In the genomic region with DNA sequence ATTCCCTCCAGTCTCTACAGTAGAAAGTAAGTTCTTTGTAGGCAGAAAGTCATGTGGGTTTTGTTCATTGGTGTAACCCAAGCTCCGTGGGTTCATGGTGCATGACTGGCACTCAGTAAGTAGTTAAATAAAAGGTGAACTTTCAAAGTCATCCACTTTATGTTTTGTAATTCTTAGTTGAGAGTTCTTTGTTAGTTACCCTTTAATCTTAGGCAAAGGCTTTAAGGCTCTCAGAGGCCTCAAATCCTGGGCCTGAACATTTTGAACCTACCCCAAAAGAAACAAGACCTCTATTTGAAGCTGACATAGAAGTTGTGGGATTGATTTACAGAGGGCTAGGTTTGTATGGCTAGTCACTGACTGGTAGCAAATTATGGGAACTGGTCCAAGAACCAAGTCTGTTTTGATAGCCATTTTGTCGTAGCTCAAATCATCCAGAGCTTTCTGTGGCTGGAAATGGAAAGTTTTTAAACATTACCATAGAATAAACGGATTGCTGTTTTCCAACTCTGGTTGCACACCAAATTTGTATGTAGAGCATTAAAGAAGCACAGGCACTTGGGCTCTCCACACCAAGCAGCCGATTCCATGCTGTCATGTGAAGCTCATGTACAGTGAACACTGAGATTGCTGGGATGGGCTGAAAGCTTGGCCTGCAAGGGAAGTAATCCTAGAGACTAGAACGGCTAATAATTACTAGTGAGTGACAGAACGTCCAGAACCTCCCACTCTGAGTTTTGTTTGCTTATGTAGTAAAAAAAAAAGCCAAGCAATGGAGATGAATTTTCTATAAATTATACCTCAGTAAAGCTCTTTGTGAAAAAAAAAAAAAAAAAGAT, we compare ENCODE assay signal across 17 cellular contexts. TPM values are rescaled to one million over a fixed set of nuclear protein-coding genes. Genes with fewer than 3 reads are reported as not detected.
A peak's percentile ranks its signal among the peaks of the same experiment; 100 is the strongest.
DNase-seq lines count a peak whose midpoint lies in the region; ATAC-seq, FAIRE-seq and TF ChIP-seq lines count a peak whose summit lies in the region.
"Had no signal": no experiment of that assay in that cellular context is flagged by ENCODE, and none has a peak within 500 bp of the region (broad histone marks: within the 10 kb centered on the region; RNA-seq: fewer than 3 reads in every experiment).

No MANE protein-coding gene starts in this region.

- TF ChIP-seq POLR2A in H54 (IDR thresholded peaks at IDR 0.05; ENCODE audit: low read depth, low read length): no peak

- H3K27me3 Mint-ChIP-seq in central memory CD8-positive, alpha-beta T cell: no peaks in the 10 kb centered on the region
- H3K27me3 Mint-ChIP-seq in naive thymus-derived CD4-positive, alpha-beta T cell: no peaks in the 10 kb centered on the region
- H3K27me3 Mint-ChIP-seq: progenitor cell of endocrine pancreas had no signal

- POLR2A ChIA-PET in naive thymus-derived CD4-positive, alpha-beta T cell (lab: Charles Lee): interaction anchor here (0.6 kb wide), 1 partner anchor 55 kb away, joined by 3 read pairs; no protein-coding TSS in a partner anchor

- DNase-seq in LNCaP clone FGC (ENCODE audit: low read depth): peak; percentile 14
- no peak for DNase-seq in central memory CD8-positive, alpha-beta T cell (ENCODE audit: low spot score in 2 of 2)
- DNase-seq in naive thymus-derived CD4-positive, alpha-beta T cell: no peak
- DNase-seq in activated gamma-delta T cell (lab: John Stamatoyannopoulos, UW): no peak
- DNase-seq in stimulated activated CD4-positive, alpha-beta T cell treated with anti-CD3 and anti-CD28 coated beads, Interleukin-1b, Interleukin-23, amount 100 ng/mL, for 48 hours: no peak
- no peak for DNase-seq in H54 (ENCODE audit: insufficient read length, low spot score)
- no peak for DNase-seq in pancreas
- DNase-seq: activated CD4-positive, alpha-beta T cell treated with anti-CD3 and anti-CD28 coated beads, Interleukin-2, amount 50 U/mL, for 1 hour; H9; left lung; NCI-H2171 treated with DMSO at 0.1 percent for 48 hours; stimulated activated CD4-positive, alpha-beta T cell treated with anti-CD3 and anti-CD28 coated beads, Interleukin-2, amount 100 ng/mL, for 48 hours had no signal

- CTCF ChIA-PET in naive thymus-derived CD4-positive, alpha-beta T cell (lab: Charles Lee): interaction anchor here (1.0 kb wide), 1 partner anchor 87 kb away, joined by 3 read pairs; no protein-coding TSS in a partner anchor

- H3K9me3 Mint-ChIP-seq in central memory CD8-positive, alpha-beta T cell: no peaks in the 10 kb centered on the region
- no peaks in the 10 kb centered on the region for H3K9me3 Mint-ChIP-seq in naive thymus-derived CD4-positive, alpha-beta T cell
- H3K9me3 Mint-ChIP-seq: H9 had no signal

- H3K9me3 ChIP-seq in naive thymus-derived CD4-positive, alpha-beta T cell (ENCODE audit: control insufficient read depth in 2 of 3, low read length in 3 of 3): no peaks in the 10 kb centered on the region
- no peaks in the 10 kb centered on the region for H3K9me3 ChIP-seq in pancreas
- H3K9me3 ChIP-seq: BLaER1, left lung had no signal

- no peak overlapping the region for H3K4me3 Mint-ChIP-seq in central memory CD8-positive, alpha-beta T cell
- H3K4me3 Mint-ChIP-seq in naive thymus-derived CD4-positive, alpha-beta T cell: no peak overlapping the region
- H3K4me3 Mint-ChIP-seq: H9 had no signal

- FAIRE-seq in H54 (lab: Jason Lieb, UNC): no peak
- no peak for FAIRE-seq in pancreas (lab: Jason Lieb, UNC)

- ATAC-seq in central memory CD8-positive, alpha-beta T cell (replicated peaks; ENCODE audit: extremely low read depth, poor library complexity, severe bottlenecking): no peak
- no peak for ATAC-seq in naive thymus-derived CD4-positive, alpha-beta T cell
- ATAC-seq in pancreas: no peak
- ATAC-seq: left lung had no signal

- H3K4me1 Mint-ChIP-seq in central memory CD8-positive, alpha-beta T cell: no peaks in the 10 kb centered on the region
- peaks cover 0 to 6% (median 0%) of the 10 kb centered on the region in 7 donors for H3K4me1 Mint-ChIP-seq in naive thymus-derived CD4-positive, alpha-beta T cell

- H3K27ac Mint-ChIP-seq in central memory CD8-positive, alpha-beta T cell (ENCODE audit: low read depth): peak overlapping the region; percentile 70
- peak overlapping the region in 6 of 9 donors; percentile 48 to 81 (median 65) for H3K27ac Mint-ChIP-seq in naive thymus-derived CD4-positive, alpha-beta T cell
- H3K27ac Mint-ChIP-seq: progenitor cell of endocrine pancreas had no signal

- H3K4me3 ChIP-seq in LNCaP clone FGC (ENCODE audit: low read depth, low read length): no peak overlapping the region
- no peak overlapping the region for H3K4me3 ChIP-seq in naive thymus-derived CD4-positive, alpha-beta T cell (ENCODE audit: low read length)
- H3K4me3 ChIP-seq in pancreas: no peak overlapping the region
- H3K4me3 ChIP-seq: BLaER1, left lung had no signal

- H3K27ac ChIP-seq in 22Rv1 (0 out of 2 replicates have a peak overlapping the region, but pooled peaks have one; percentile 15), pancreas (no peak overlapping the region)
- no peak overlapping the region for H3K27ac ChIP-seq in naive thymus-derived CD4-positive, alpha-beta T cell (ENCODE audit: low read depth, low read length)
- H3K27ac ChIP-seq: BLaER1, HL-60, left lung had no signal

- TF ChIP-seq CTCF in 22Rv1 (IDR thresholded peaks at IDR 0.05) (no peak), LNCaP clone FGC (IDR thresholded peaks at IDR 0.05; ENCODE audit: control insufficient read depth, extremely low read depth, insufficient read depth) (no peak), pancreas (IDR thresholded peaks at IDR 0.05) (no peak)

- peaks cover 19% of the 10 kb centered on the region for H3K36me3 Mint-ChIP-seq in central memory CD8-positive, alpha-beta T cell (ENCODE audit: insufficient read depth)
- peaks cover 0 to 8% (median 4%) of the 10 kb centered on the region in 5 donors for H3K36me3 Mint-ChIP-seq in naive thymus-derived CD4-positive, alpha-beta T cell

- intact Hi-C loops in naive thymus-derived CD4-positive, alpha-beta T cell (cut with micrococcal nuclease): no loop called here
- intact Hi-C loops in pancreas (cut with DNase I): no loop called here

- no peaks in the 10 kb centered on the region for H3K4me1 ChIP-seq in naive thymus-derived CD4-positive, alpha-beta T cell (ENCODE audit: control insufficient read depth in 2 of 2, insufficient read depth in 2 of 2, low read length in 2 of 2)
- H3K4me1 ChIP-seq in pancreas: peaks cover 0 to 5% (median 3%) of the 10 kb centered on the region in 3 donors
- H3K4me1 ChIP-seq: left lung had no signal

- WGBS in pancreas, 2 donors: 62 to 63% methylated on average over 6 of the region's 6 CpGs

- no peaks in the 10 kb centered on the region for H3K27me3 ChIP-seq in naive thymus-derived CD4-positive, alpha-beta T cell (ENCODE audit: control insufficient read depth in 2 of 2, insufficient read depth in 2 of 2, low read length in 2 of 2)
- no peaks in the 10 kb centered on the region for H3K27me3 ChIP-seq in pancreas
- H3K27me3 ChIP-seq: BLaER1, left lung had no signal

- H3K36me3 ChIP-seq in naive thymus-derived CD4-positive, alpha-beta T cell (ENCODE audit: control insufficient read depth in 2 of 3, insufficient read depth in 3 of 3, low read length in 3 of 3): peaks cover 0 to 22% (median 0%) of the 10 kb centered on the region in 3 experiments
- no peaks in the 10 kb centered on the region for H3K36me3 ChIP-seq in pancreas

RNA-seq across cellular contexts. Expression of gene DENND11, which starts 53.5 kb away (rescaled TPM):
- 10 to 100 TPM; 40.7 to 77.9 (median 53.6) TPM for total RNA-seq in naive thymus-derived CD4-positive, alpha-beta T cell
- 10 to 100 TPM; 15.1 to 19.4 TPM for polyA plus RNA-seq in naive thymus-derived CD4-positive, alpha-beta T cell
- 10 to 100 TPM; 15.0 to 24.3 (median 18.4) TPM for total RNA-seq in pancreas
- polyA plus RNA-seq in pancreas: 10 to 100 TPM in 1 of 2 donors, 1 to 10 TPM in 1; 5.1 to 10.9 TPM

RNA-seq across cellular contexts. Expression of gene WEE2, which starts 59.7 kb away (rescaled TPM):
- under 1 TPM in 2 of 5 experiments, not detected in 3; 0.11 to 0.15 TPM for total RNA-seq in naive thymus-derived CD4-positive, alpha-beta T cell
- polyA plus RNA-seq in naive thymus-derived CD4-positive, alpha-beta T cell: not detected
- under 1 TPM in 2 of 6 donors, not detected in 4; 0.12 to 0.19 TPM for total RNA-seq in pancreas
- polyA plus RNA-seq in pancreas: under 1 TPM in 1 of 2 donors, not detected in 1; 0.02 TPM
- total RNA-seq: glomerular endothelial cell, H9, left lung had no signal
